ENCODE assay signal across 7 cellular contexts in the genomic region with DNA sequence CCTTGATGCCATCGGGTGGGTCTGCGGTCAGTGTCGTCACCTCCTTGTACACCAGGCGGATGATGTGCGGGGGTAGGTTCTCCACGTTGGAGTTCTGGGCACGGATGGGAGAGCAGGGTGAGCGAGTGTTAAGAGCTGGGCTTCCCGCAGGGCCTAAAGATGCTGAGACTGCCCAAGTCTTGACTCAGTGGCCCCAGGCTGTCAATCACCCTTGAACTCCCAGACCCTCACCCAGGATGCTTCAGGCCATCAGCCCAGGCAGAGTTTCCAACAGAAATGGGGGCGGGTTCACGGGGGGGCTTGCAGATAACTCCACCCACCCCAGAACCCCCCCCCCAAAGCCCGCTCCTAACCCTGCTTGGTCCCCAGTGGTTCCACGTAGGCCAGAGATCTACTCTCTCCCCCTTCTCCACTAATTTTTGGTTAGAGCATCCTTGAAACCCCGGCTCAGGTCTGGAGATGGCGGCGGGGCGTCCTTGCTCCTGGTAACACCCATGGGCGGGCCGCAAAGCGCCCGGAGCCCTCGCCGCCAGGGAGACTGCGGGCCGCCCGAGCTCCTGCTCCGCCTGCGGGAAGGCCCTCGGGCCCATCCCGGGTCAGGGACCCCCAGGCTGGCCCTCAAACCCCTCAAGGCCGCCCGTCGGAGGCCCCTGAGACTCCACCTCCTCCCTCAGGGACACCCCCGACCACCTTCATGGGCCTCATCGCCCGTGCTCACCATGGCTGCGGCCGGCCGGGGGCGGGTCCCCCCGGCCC. TPM values are rescaled to one million over a fixed set of nuclear protein-coding genes. Genes with fewer than 3 reads are reported as not detected.
DNase-seq lines count a peak whose midpoint lies in the region; ATAC-seq and TF ChIP-seq lines count a peak whose summit lies in the region.

No MANE protein-coding gene starts in this region.

- intact Hi-C loops in dendritic cell treated with granulocyte-macrophage colony-stimulating factor and Interleukin-4, amounts not matched to agents 40 ng/mL and 50 ng/mL, for 4 days (cut with micrococcal nuclease), result no loop called here
- intact Hi-C loops in thyroid gland (cut with DNase I), result no loop called here

- H3K27ac ChIP-seq in RWPE2 (ENCODE audit: poor library complexity, severe bottlenecking), result peak overlapping the region; percentile 80
- peak overlapping the region; percentile 94 to 100 (median 99) for H3K27ac ChIP-seq in thyroid gland

- in situ Hi-C loops in GM13977 (cut with MboI; ENCODE audit: low pct_unique_long_range_greater_than_20kb, low sequenced_read_pairs, unreplicated experiment), result no loop called here

- peaks cover 18% of the 10 kb centered on the region for H3K27me3 Mint-ChIP-seq in HFFc6 (ENCODE audit: insufficient read depth)
- H3K27me3 Mint-ChIP-seq in dendritic cell treated with granulocyte-macrophage colony-stimulating factor and Interleukin-4, amounts not matched to agents 40 ng/mL and 50 ng/mL, for 4 days, result peaks cover 1% of the 10 kb centered on the region

- H3K4me1 ChIP-seq in RWPE2 (ENCODE audit: insufficient read depth, poor library complexity, severe bottlenecking) (peaks cover 12% of the 10 kb centered on the region), thyroid gland (peaks cover 14 to 18% of the 10 kb centered on the region in 2 donors)

- peaks cover 4% of the 10 kb centered on the region; the same call in 1 of the 2 replicates for H3K9me3 Mint-ChIP-seq in HFFc6
- no peaks in the 10 kb centered on the region for H3K9me3 Mint-ChIP-seq in dendritic cell treated with granulocyte-macrophage colony-stimulating factor and Interleukin-4, amounts not matched to agents 40 ng/mL and 50 ng/mL, for 4 days

- peak overlapping the region; percentile 91 for H3K4me3 Mint-ChIP-seq in HFFc6
- peak overlapping the region; percentile 83 for H3K4me3 Mint-ChIP-seq in dendritic cell treated with granulocyte-macrophage colony-stimulating factor and Interleukin-4, amounts not matched to agents 40 ng/mL and 50 ng/mL, for 4 days

- no peaks in the 10 kb centered on the region for H3K27me3 ChIP-seq in RWPE2 (ENCODE audit: insufficient read depth, poor library complexity, severe bottlenecking)
- no peaks in the 10 kb centered on the region for H3K27me3 ChIP-seq in thyroid gland

- H3K36me3 ChIP-seq in RWPE2 (ENCODE audit: low read depth) (peaks cover 48% of the 10 kb centered on the region), thyroid gland (peaks cover 4 to 10% of the 10 kb centered on the region in 2 donors)

- peaks cover 33% of the 10 kb centered on the region for H3K36me3 Mint-ChIP-seq in HFFc6 (ENCODE audit: low read depth)
- peaks cover 56% of the 10 kb centered on the region for H3K36me3 Mint-ChIP-seq in dendritic cell treated with granulocyte-macrophage colony-stimulating factor and Interleukin-4, amounts not matched to agents 40 ng/mL and 50 ng/mL, for 4 days (ENCODE audit: low read depth)

- H3K9me3 ChIP-seq in RWPE2 (ENCODE audit: severe bottlenecking), result no peaks in the 10 kb centered on the region
- no peaks in the 10 kb centered on the region for H3K9me3 ChIP-seq in thyroid gland

- DNase-seq in GM13977 (ENCODE audit: low spot score) (peak; percentile 62), HFFc6 (no peak), RWPE2 (ENCODE audit: low spot score) (no peak), lung microvascular endothelial cell (ENCODE audit: low read depth in 2 of 2) (peak; percentile 51 to 56), thyroid gland (peak; percentile 45 to 47), NCI-H2029 (lab: John Stamatoyannopoulos, UW) (no peak)

- TF ChIP-seq CTCF in GM13977 (IDR thresholded peaks at IDR 0.05; ENCODE audit: extremely low read depth, insufficient read depth, missing control alignments), result no peak
- no peak for TF ChIP-seq CTCF in HFFc6 (IDR thresholded peaks at IDR 0.05)
- no peak for TF ChIP-seq CTCF in RWPE2 (IDR thresholded peaks at IDR 0.05; ENCODE audit: poor library complexity, severe bottlenecking)
- peak in 1 of 6 experiments; percentile 0 for TF ChIP-seq CTCF in thyroid gland (IDR thresholded peaks at IDR 0.05)

- TF ChIP-seq POLR2A in thyroid gland (IDR thresholded peaks at IDR 0.05), result no peak

- peak overlapping the region; percentile 80 for H3K27ac Mint-ChIP-seq in HFFc6
- peak overlapping the region; percentile 98 for H3K27ac Mint-ChIP-seq in dendritic cell treated with granulocyte-macrophage colony-stimulating factor and Interleukin-4, amounts not matched to agents 40 ng/mL and 50 ng/mL, for 4 days

- peaks cover 33% of the 10 kb centered on the region for H3K4me1 Mint-ChIP-seq in HFFc6 (ENCODE audit: low read depth)
- H3K4me1 Mint-ChIP-seq in dendritic cell treated with granulocyte-macrophage colony-stimulating factor and Interleukin-4, amounts not matched to agents 40 ng/mL and 50 ng/mL, for 4 days (ENCODE audit: low read depth), result peaks cover 19% of the 10 kb centered on the region

- peak; percentile 12; the same call in 1 of the 3 replicates for ATAC-seq in RWPE2 (ENCODE audit: low read depth)

- 19 to 25% methylated on average over 17 to 23 of the region's 41 CpGs for WGBS in thyroid gland, 2 donors

- H3K4me3 ChIP-seq in RWPE2 (ENCODE audit: severe bottlenecking) (peak overlapping the region; percentile 87), thyroid gland (replicated peaks in 1 of 3) (peak overlapping the region; percentile 69 to 93 (median 92))

RNA-seq across cellular contexts. Expression of gene UBE2S, which starts 0.5 kb away (rescaled TPM):
- total RNA-seq in HFFc6 (2021; fragmentation: NEBNext Ultra II Directional; extraction: Animal tissue kit (Norgen Biotek cat#: 25700)), result 100 to 1,000 TPM; 181 to 356 (median 309) TPM
- total RNA-seq in lung microvascular endothelial cell (44.4 and 76.5 TPM in 2 replicates), thyroid gland (10 to 100 TPM in 2 of 4 donors, 1 to 10 TPM in 2; 5.7 to 13.3 (median 9.8) TPM)

RNA-seq across cellular contexts. Expression of gene RPL28, which starts 21.3 kb away (rescaled TPM):
- total RNA-seq in HFFc6 (2021; fragmentation: NEBNext Ultra II Directional; extraction: Animal tissue kit (Norgen Biotek cat#: 25700)), result 1,000 to 10,000 TPM; 2,082 to 2,537 (median 2,362) TPM
- total RNA-seq in lung microvascular endothelial cell, result 118 and 119 TPM in 2 replicates
- 100 to 1,000 TPM; 156 to 404 (median 205) TPM for total RNA-seq in thyroid gland

RNA-seq across cellular contexts. Expression of gene TMEM238, which starts 23.0 kb away (rescaled TPM):
- total RNA-seq in HFFc6 (2021; fragmentation: NEBNext Ultra II Directional; extraction: Animal tissue kit (Norgen Biotek cat#: 25700)), result 1 to 10 TPM in 2 of 6 experiments, under 1 TPM in 4; 0.26 to 2.4 (median 0.64) TPM
- 0.22 and 0.40 TPM in 2 replicates for total RNA-seq in lung microvascular endothelial cell
- total RNA-seq in thyroid gland, result 10 to 100 TPM in 3 of 4 donors, 1 to 10 TPM in 1; 6.3 to 73.5 (median 31.2) TPM

RNA-seq across cellular contexts. Expression of gene TMEM190, which starts 30.4 kb away (rescaled TPM):
- 1 to 10 TPM in 1 of 6 experiments, under 1 TPM in 2, not detected in 3; 0.33 to 1.1 (median 0.61) TPM for total RNA-seq in HFFc6 (2021; fragmentation: NEBNext Ultra II Directional; extraction: Animal tissue kit (Norgen Biotek cat#: 25700))
- total RNA-seq in lung microvascular endothelial cell, result not detected in 2 replicates
- not detected for total RNA-seq in thyroid gland

RNA-seq across cellular contexts. Expression of gene SHISA7, which starts 36.1 kb away (rescaled TPM):
- not detected for total RNA-seq in HFFc6 (2021; fragmentation: NEBNext Ultra II Directional; extraction: Animal tissue kit (Norgen Biotek cat#: 25700))
- not detected in 2 replicates for total RNA-seq in lung microvascular endothelial cell
- total RNA-seq in thyroid gland, result not detected

Comparison
In these comparisons a context has a peak if more than half of its experiments do, and no peak if none do; other contexts are left out.
1. DNase-seq: peak in GM13977 (single experiment), lung microvascular endothelial cell (2 of 2) and thyroid gland (2 of 2); none in HFFc6 (single experiment), RWPE2 (single experiment) and NCI-H2029 (single experiment).
2. RNA of gene RPL28, which starts 21.3 kb away (total RNA-seq): 2,082 to 2,537 TPM in HFFc6; 156 to 404 TPM in thyroid gland and 118 to 119 TPM in lung microvascular endothelial cell; every median in the first group is over 4 times any median in the second.